In genomic region chr7:107463139-107464078, GRCh38 we compare ENCODE assay signal across 1 cellular context.
A peak's percentile ranks its signal among the peaks of the same experiment; 100 is the strongest.
TF ChIP-seq lines count a peak whose summit lies in the region.

No MANE protein-coding gene starts in this region.

TF ChIP-seq in K562, 482 proteins besides CTCF, POLR2A, EP300 and RAD21 (continued from another document and continues in another):
- no peak for TF ChIP-seq EZH2 (IDR thresholded peaks at IDR 0.05; ENCODE audit: borderline replicate concordance, low read depth, low read length)
- TF ChIP-seq ZC3H8 (IDR thresholded peaks at IDR 0.05) = no peak
- TF ChIP-seq ATF7 (IDR thresholded peaks at IDR 0.05) = peak; percentile 17; the same call in 1 of the 2 replicates
- TF ChIP-seq ZNF780A (CRISPR knock-in tag; IDR thresholded peaks at IDR 0.05) = no peak
- peak; percentile 22; the same call in 1 of the 2 replicates for TF ChIP-seq GABPB1 (CRISPR knock-in tag; IDR thresholded peaks at IDR 0.05)
- TF ChIP-seq XRCC3 (IDR thresholded peaks at IDR 0.05) = no peak
- TF ChIP-seq SPI1 (IDR thresholded peaks at IDR 0.05; ENCODE audit: borderline replicate concordance, low read depth, low read length) = no peak
- TF ChIP-seq RBM39 (optimal IDR thresholded peaks at IDR 0.05; ENCODE audit: low read depth, low read length) = no peak
- TF ChIP-seq ZBTB11 (CRISPR knock-in tag; IDR thresholded peaks at IDR 0.05) = no peak
- peak; percentile 72; the same call in 1 of the 2 replicates for TF ChIP-seq NFE2L1 (tag; IDR thresholded peaks at IDR 0.05; ENCODE audit: borderline replicate concordance, low read depth)
- no peak for TF ChIP-seq XRCC5 (IDR thresholded peaks at IDR 0.05; ENCODE audit: low read depth, low read length)
- TF ChIP-seq BRD4 (IDR thresholded peaks at IDR 0.05) = no peak
- 0 out of 2 replicates have a peak, but pooled peaks have one; percentile 73 for TF ChIP-seq TARDBP (IDR thresholded peaks at IDR 0.05)
- no peak for TF ChIP-seq MEF2A (IDR thresholded peaks at IDR 0.05; ENCODE audit: control insufficient read depth, low read depth, low read length)
- TF ChIP-seq ZNF644 (tag; IDR thresholded peaks at IDR 0.05; ENCODE audit: low read depth) = no peak
- TF ChIP-seq SMARCA4 (IDR thresholded peaks at IDR 0.05) = no peak
- peak; percentile 89 for TF ChIP-seq MAFF (IDR thresholded peaks at IDR 0.05; ENCODE audit: low read length)
- TF ChIP-seq FOXJ3 (CRISPR knock-in tag; IDR thresholded peaks at IDR 0.05) = no peak
- no peak for TF ChIP-seq ZNF408 (CRISPR knock-in tag; IDR thresholded peaks at IDR 0.05; ENCODE audit: low read depth)
- no peak for TF ChIP-seq RBM34 (IDR thresholded peaks at IDR 0.05; ENCODE audit: borderline replicate concordance, insufficient read depth, low read length)
- no peak for TF ChIP-seq CSDE1 (IDR thresholded peaks at IDR 0.05)
- no peak for TF ChIP-seq ZBTB1 (CRISPR knock-in tag; IDR thresholded peaks at IDR 0.05; ENCODE audit: borderline replicate concordance, low read depth)
- TF ChIP-seq SP1 (CRISPR knock-in tag; IDR thresholded peaks at IDR 0.05) = no peak
- peak; percentile 89 for TF ChIP-seq ZNF316 (IDR thresholded peaks at IDR 0.05)
- TF ChIP-seq TBP (optimal IDR thresholded peaks at IDR 0.05; ENCODE audit: low read depth, low read length) = no peak
- no peak for TF ChIP-seq HNRNPL (IDR thresholded peaks at IDR 0.05; ENCODE audit: low read depth, low read length)
- peak; percentile 68; the same call in 1 of the 2 replicates for TF ChIP-seq JUND (IDR thresholded peaks at IDR 0.05; ENCODE audit: borderline replicate concordance, low read depth, low read length)
- peak; percentile 15; the same call in 1 of the 3 replicates for TF ChIP-seq JUND (tag; IDR thresholded peaks at IDR 0.05; ENCODE audit: borderline replicate concordance, low read depth, low read length)
- TF ChIP-seq PHF20 (IDR thresholded peaks at IDR 0.05; ENCODE audit: partially characterized antibody) = no peak
- peak; percentile 31; the same call in 1 of the 2 replicates for TF ChIP-seq ZC3H11A (IDR thresholded peaks at IDR 0.05; ENCODE audit: low read depth, low read length)
- no peak for TF ChIP-seq SRSF1 (IDR thresholded peaks at IDR 0.05; ENCODE audit: low read depth, low read length)
- TF ChIP-seq, protein P1, sequence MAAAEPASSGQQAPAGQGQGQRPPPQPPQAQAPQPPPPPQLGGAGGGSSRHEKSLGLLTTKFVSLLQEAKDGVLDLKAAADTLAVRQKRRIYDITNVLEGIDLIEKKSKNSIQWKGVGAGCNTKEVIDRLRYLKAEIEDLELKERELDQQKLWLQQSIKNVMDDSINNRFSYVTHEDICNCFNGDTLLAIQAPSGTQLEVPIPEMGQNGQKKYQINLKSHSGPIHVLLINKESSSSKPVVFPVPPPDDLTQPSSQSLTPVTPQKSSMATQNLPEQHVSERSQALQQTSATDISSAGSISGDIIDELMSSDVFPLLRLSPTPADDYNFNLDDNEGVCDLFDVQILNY (CRISPR knock-in tag; IDR thresholded peaks at IDR 0.05) = no peak
- TF ChIP-seq, protein P2, sequence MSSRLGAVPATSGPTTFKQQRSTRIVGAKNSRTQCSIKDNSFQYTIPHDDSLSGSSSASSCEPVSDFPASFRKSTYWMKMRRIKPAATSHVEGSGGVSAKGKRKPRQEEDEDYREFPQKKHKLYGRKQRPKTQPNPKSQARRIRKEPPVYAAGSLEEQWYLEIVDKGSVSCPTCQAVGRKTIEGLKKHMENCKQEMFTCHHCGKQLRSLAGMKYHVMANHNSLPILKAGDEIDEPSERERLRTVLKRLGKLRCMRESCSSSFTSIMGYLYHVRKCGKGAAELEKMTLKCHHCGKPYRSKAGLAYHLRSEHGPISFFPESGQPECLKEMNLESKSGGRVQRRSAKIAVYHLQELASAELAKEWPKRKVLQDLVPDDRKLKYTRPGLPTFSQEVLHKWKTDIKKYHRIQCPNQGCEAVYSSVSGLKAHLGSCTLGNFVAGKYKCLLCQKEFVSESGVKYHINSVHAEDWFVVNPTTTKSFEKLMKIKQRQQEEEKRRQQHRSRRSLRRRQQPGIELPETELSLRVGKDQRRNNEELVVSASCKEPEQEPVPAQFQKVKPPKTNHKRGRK (tag; IDR thresholded peaks at IDR 0.05) = no peak
- TF ChIP-seq MYC (IDR thresholded peaks at IDR 0.05; ENCODE audit: low read depth, low read length) = 0 out of 2 replicates have a peak, but pooled peaks have one; percentile 43
- TF ChIP-seq MYC (CRISPR knock-in tag; IDR thresholded peaks at IDR 0.05; ENCODE audit: borderline replicate concordance, low read depth) = no peak
- no peak for TF ChIP-seq ZNF740 (CRISPR knock-in tag; IDR thresholded peaks at IDR 0.05)
- TF ChIP-seq ZNF740 (tag; IDR thresholded peaks at IDR 0.05) = no peak
- TF ChIP-seq NRF1 (conservative IDR thresholded peaks at IDR 0.05 in 1 of 2, IDR thresholded peaks at IDR 0.05 in 1 of 2) = no peak; a peak in 1 of 4 replicates
- TF ChIP-seq ZNF212 (CRISPR knock-in tag; IDR thresholded peaks at IDR 0.05) = no peak
- TF ChIP-seq DDX20 (tag; IDR thresholded peaks at IDR 0.05; ENCODE audit: low read depth) = no peak
- TF ChIP-seq ZNF507 (tag; conservative IDR thresholded peaks at IDR 0.05) = no peak
- no peak for TF ChIP-seq COPS2 (conservative IDR thresholded peaks at IDR 0.05)
- TF ChIP-seq FOXA3 (CRISPR knock-in tag; conservative IDR thresholded peaks at IDR 0.05 in 1 of 2, IDR thresholded peaks at IDR 0.05 in 1 of 2) = no peak
- TF ChIP-seq PTBP1 (IDR thresholded peaks at IDR 0.05; ENCODE audit: low read depth, low read length) = no peak
- no peak for TF ChIP-seq PTTG1 (tag; IDR thresholded peaks at IDR 0.05; ENCODE audit: low read depth)
- TF ChIP-seq ATF3 (IDR thresholded peaks at IDR 0.05) = no peak
- TF ChIP-seq ATF3 (CRISPR knock-in tag; conservative IDR thresholded peaks at IDR 0.05) = no peak
- TF ChIP-seq NFYB (IDR thresholded peaks at IDR 0.05; ENCODE audit: extremely low read depth, insufficient read length) = no peak
- TF ChIP-seq SIX5 (IDR thresholded peaks at IDR 0.05; ENCODE audit: borderline replicate concordance in 1 of 2, insufficient read depth in 1 of 2, low read depth in 1 of 2, low read length in 2 of 2) = no peak
- TF ChIP-seq ZNF280B (CRISPR knock-in tag; IDR thresholded peaks at IDR 0.05) = no peak
- TF ChIP-seq HMG20A (CRISPR knock-in tag; conservative IDR thresholded peaks at IDR 0.05) = no peak
- TF ChIP-seq ADNP (tag; IDR thresholded peaks at IDR 0.05) = no peak
- TF ChIP-seq KLF6 (CRISPR knock-in tag; IDR thresholded peaks at IDR 0.05; ENCODE audit: borderline replicate concordance) = no peak
- TF ChIP-seq L3MBTL2 (IDR thresholded peaks at IDR 0.05) = 0 out of 2 replicates have a peak, but pooled peaks have one; percentile 34
- TF ChIP-seq, protein P3, sequence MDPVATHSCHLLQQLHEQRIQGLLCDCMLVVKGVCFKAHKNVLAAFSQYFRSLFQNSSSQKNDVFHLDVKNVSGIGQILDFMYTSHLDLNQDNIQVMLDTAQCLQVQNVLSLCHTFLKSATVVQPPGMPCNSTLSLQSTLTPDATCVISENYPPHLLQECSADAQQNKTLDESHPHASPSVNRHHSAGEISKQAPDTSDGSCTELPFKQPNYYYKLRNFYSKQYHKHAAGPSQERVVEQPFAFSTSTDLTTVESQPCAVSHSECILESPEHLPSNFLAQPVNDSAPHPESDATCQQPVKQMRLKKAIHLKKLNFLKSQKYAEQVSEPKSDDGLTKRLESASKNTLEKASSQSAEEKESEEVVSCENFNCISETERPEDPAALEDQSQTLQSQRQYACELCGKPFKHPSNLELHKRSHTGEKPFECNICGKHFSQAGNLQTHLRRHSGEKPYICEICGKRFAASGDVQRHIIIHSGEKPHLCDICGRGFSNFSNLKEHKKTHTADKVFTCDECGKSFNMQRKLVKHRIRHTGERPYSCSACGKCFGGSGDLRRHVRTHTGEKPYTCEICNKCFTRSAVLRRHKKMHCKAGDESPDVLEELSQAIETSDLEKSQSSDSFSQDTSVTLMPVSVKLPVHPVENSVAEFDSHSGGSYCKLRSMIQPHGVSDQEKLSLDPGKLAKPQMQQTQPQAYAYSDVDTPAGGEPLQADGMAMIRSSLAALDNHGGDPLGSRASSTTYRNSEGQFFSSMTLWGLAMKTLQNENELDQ (CRISPR knock-in tag; IDR thresholded peaks at IDR 0.05; ENCODE audit: borderline replicate concordance) = no peak
- TF ChIP-seq, protein P4, sequence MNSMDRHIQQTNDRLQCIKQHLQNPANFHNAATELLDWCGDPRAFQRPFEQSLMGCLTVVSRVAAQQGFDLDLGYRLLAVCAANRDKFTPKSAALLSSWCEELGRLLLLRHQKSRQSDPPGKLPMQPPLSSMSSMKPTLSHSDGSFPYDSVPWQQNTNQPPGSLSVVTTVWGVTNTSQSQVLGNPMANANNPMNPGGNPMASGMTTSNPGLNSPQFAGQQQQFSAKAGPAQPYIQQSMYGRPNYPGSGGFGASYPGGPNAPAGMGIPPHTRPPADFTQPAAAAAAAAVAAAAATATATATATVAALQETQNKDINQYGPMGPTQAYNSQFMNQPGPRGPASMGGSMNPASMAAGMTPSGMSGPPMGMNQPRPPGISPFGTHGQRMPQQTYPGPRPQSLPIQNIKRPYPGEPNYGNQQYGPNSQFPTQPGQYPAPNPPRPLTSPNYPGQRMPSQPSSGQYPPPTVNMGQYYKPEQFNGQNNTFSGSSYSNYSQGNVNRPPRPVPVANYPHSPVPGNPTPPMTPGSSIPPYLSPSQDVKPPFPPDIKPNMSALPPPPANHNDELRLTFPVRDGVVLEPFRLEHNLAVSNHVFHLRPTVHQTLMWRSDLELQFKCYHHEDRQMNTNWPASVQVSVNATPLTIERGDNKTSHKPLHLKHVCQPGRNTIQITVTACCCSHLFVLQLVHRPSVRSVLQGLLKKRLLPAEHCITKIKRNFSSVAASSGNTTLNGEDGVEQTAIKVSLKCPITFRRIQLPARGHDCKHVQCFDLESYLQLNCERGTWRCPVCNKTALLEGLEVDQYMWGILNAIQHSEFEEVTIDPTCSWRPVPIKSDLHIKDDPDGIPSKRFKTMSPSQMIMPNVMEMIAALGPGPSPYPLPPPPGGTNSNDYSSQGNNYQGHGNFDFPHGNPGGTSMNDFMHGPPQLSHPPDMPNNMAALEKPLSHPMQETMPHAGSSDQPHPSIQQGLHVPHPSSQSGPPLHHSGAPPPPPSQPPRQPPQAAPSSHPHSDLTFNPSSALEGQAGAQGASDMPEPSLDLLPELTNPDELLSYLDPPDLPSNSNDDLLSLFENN (IDR thresholded peaks at IDR 0.05; ENCODE audit: low read depth in 2 of 2, low read length in 2 of 2) = no peak; a peak in 1 of 4 replicates
- TF ChIP-seq ZNF586 (CRISPR knock-in tag; conservative IDR thresholded peaks at IDR 0.05) = no peak
- peak; percentile 62; the same call in 1 of the 2 replicates for TF ChIP-seq SOX6 (IDR thresholded peaks at IDR 0.05)
- TF ChIP-seq ZBTB9 (CRISPR knock-in tag; IDR thresholded peaks at IDR 0.05) = no peak
- TF ChIP-seq GABPB2 (CRISPR knock-in tag; conservative IDR thresholded peaks at IDR 0.05) = no peak
